31 cellular contexts compared by ENCODE assay signal in the genomic region with DNA sequence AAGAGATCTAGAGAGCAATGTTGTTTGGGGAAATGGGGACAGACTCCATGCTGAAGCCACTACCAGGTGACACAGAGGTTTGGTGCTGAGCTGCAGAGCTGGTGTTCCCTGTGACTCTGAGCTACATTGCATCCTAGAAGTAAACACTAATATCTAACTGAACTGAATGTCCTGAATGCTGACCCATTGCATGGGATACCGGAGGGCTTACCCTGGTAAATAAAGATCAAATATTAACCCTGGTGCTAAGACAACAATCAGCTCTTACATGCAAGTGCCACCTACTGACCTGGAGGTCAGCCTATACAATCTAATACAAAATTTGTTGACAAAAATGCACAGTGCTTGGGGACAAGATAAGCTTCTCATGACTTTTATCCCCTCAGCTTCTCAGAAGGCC.
"Had no signal": no experiment of that assay in that cellular context is flagged by ENCODE, and none has a peak within 500 bp of the region (broad histone marks: within the 10 kb centered on the region; RNA-seq: fewer than 3 reads in every experiment).

No MANE protein-coding gene starts in this region.

- H3K4me3 Mint-ChIP-seq: activated B cell treated with CpG ODN at 0.5 μM for 24 hours; activated CD8-positive, alpha-beta T cell treated with anti-CD3 and anti-CD28 coated beads for 36 hours; activated naive CD8-positive, alpha-beta T cell; activated T-cell treated with anti-CD3 and anti-CD28 coated beads, Interleukin-2, amount 50 U/mL, for 4 hours; activated T-helper 17 cell treated with anti-CD3 and anti-CD28 coated beads, Interleukin-2, amount 50 U/mL, for 72 hours; central memory CD8-positive, alpha-beta T cell; T-helper 17 cell; T-helper 2 cell treated with Interferon-gamma antibody and Interleukin-4, amounts not matched to agents 5 μg/mL and 100 μg/mL, for 36 hours had no signal

- H3K36me3 Mint-ChIP-seq: activated naive CD8-positive, alpha-beta T cell had no signal

- H3K27ac ChIP-seq: brain microvascular endothelial cell, WERI-Rb-1 had no signal

- H3K36me3 ChIP-seq: brain microvascular endothelial cell, WERI-Rb-1 had no signal

- DNase-seq: activated B cell treated with CpG ODN at 0.5 μM for 24 hours; activated CD4-positive, alpha-beta T cell treated with anti-CD3 and anti-CD28 coated beads for 48 hours; activated CD4-positive, alpha-beta T cell treated with anti-CD3 and anti-CD28 coated beads, Interleukin-2, amount 50 U/mL, for 1 hour; activated CD4-positive, alpha-beta T cell treated with anti-CD3 and anti-CD28 coated beads, Interleukin-2, amount 50 U/mL, for 48 hours; activated CD8-positive, alpha-beta memory T cell treated with anti-CD3 and anti-CD28 coated beads for 24 hours; activated CD8-positive, alpha-beta T cell treated with anti-CD3 and anti-CD28 coated beads for 36 hours; activated effector memory CD4-positive, alpha-beta T cell treated with Interleukin-2 at 50 U/mL for 16 hours; activated gamma-delta T cell treated with Interleukin-2 at 50 U/mL for 16 hours; activated naive CD4-positive, alpha-beta T cell treated with anti-CD3 and anti-CD28 coated beads, Interleukin-2, amount 50 U/mL, for 16 hours; activated naive CD4-positive, alpha-beta T cell treated with Interleukin-2 at 50 U/mL for 16 hours; activated T-cell treated with anti-CD3 and anti-CD28 coated beads, Interleukin-2, amount 50 U/mL, for 4 hours; amniotic stem cell; anterior cingulate cortex; brain microvascular endothelial cell; cortex of kidney; dermis blood vessel endothelial cell; effector CD8-positive, alpha-beta T cell; foreskin fibroblast; T-helper 1 cell; T-helper 17 cell; T1000; WERI-Rb-1 had no signal

- H3K27me3 Mint-ChIP-seq: activated B cell treated with CpG ODN at 0.5 μM for 24 hours; activated CD8-positive, alpha-beta T cell treated with anti-CD3 and anti-CD28 coated beads for 36 hours; activated naive CD8-positive, alpha-beta T cell; activated T-helper 17 cell treated with anti-CD3 and anti-CD28 coated beads, Interleukin-2, amount 50 U/mL, for 72 hours; central memory CD8-positive, alpha-beta T cell; T-helper 17 cell had no signal

- ATAC-seq: activated CD4-positive, CD25-positive, alpha-beta regulatory T cell treated with anti-CD3 and anti-CD28 coated beads, Interleukin-2, amount 50 U/mL, for 24 hours; activated CD8-positive, alpha-beta T cell treated with anti-CD3 and anti-CD28 coated beads for 36 hours; activated T-cell treated with anti-CD3 and anti-CD28 coated beads, Interleukin-2, amount 50 U/mL, for 4 hours; activated T-helper 17 cell treated with anti-CD3 and anti-CD28 coated beads, Interleukin-2, amount 50 U/mL, for 72 hours; esophagus mucosa; T-helper 17 cell had no signal

- H3K4me1 Mint-ChIP-seq: activated B cell treated with CpG ODN at 0.5 μM for 24 hours; activated T-helper 17 cell treated with anti-CD3 and anti-CD28 coated beads, Interleukin-2, amount 50 U/mL, for 72 hours; central memory CD8-positive, alpha-beta T cell; T-helper 17 cell had no signal

- H3K27me3 ChIP-seq: brain microvascular endothelial cell had no signal

- FAIRE-seq: astrocyte, colon, frontal cortex had no signal

- H3K27ac Mint-ChIP-seq: activated B cell treated with CpG ODN at 0.5 μM for 24 hours; activated CD8-positive, alpha-beta T cell treated with anti-CD3 and anti-CD28 coated beads for 36 hours; activated naive CD8-positive, alpha-beta T cell; activated T-helper 17 cell treated with anti-CD3 and anti-CD28 coated beads, Interleukin-2, amount 50 U/mL, for 72 hours; T-helper 17 cell; T-helper 2 cell treated with Interferon-gamma antibody and Interleukin-4, amounts not matched to agents 5 μg/mL and 100 μg/mL, for 36 hours had no signal
